ENCODE assay signal across 8 cellular contexts in genomic region chr5:165209101-165209727, GRCh38.
DNase-seq lines count a peak whose midpoint lies in the region; ATAC-seq and TF ChIP-seq lines count a peak whose summit lies in the region.

No MANE protein-coding gene starts in this region.

- in situ Hi-C loops in SK-MEL-5 (cut with HindIII; ENCODE audit: low pct_unique_long_range_greater_than_20kb, low sequenced_read_pairs) (no loop called here), transverse colon (cut with MboI; ENCODE audit: low pct_ligation_motif_present in 1 of 4, low pct_unique_long_range_greater_than_20kb in 1 of 4, low sequenced_read_pairs in 3 of 4) (loop anchor here in 2 of 4 donors (25.0 kb wide), 2 partner anchors 1197 to 1647 kb away; no protein-coding TSS in a partner anchor)

- H3K9me3 ChIP-seq in transverse colon: no peaks in the 10 kb centered on the region

- H3K4me3 ChIP-seq in transverse colon: no peak overlapping the region

- ATAC-seq in HG02623 (IDR thresholded peaks at IDR 0.05; ENCODE audit: unreplicated experiment): no peak

- DNase-seq in AG08395 (ENCODE audit: low spot score): peak; percentile 3
- peak; percentile 6 for DNase-seq in H4 (ENCODE audit: low spot score)
- DNase-seq in SK-MEL-5 (ENCODE audit: low read depth, low spot score): peak; percentile 44
- peak; percentile 35 for DNase-seq in globus pallidus (ENCODE audit: low spot score)
- DNase-seq in transverse colon: no peak
- no peak for DNase-seq in SHP77 (lab: John Stamatoyannopoulos, UW)
- DNase-seq in NCI-H187 (lab: John Stamatoyannopoulos, UW): no peak

- WGBS in transverse colon (ENCODE audit: low coverage in 1 of 2), 2 donors: 0% methylated on average over 1 of the region's 1 CpG

- H3K27me3 ChIP-seq in transverse colon: no peaks in the 10 kb centered on the region

- TF ChIP-seq EP300 in transverse colon (IDR thresholded peaks at IDR 0.05; ENCODE audit: low read depth): no peak

- TF ChIP-seq CTCF in transverse colon (IDR thresholded peaks at IDR 0.05): peak; percentile 36 to 71 (median 59)

- intact Hi-C loops in transverse colon (cut with DNase I; ENCODE audit: low total_unique reads): loop anchor here (10.0 kb wide), 1 partner anchor 1194 kb away; no protein-coding TSS in a partner anchor

- H3K27ac ChIP-seq in transverse colon: no peak overlapping the region

- no peaks in the 10 kb centered on the region for H3K36me3 ChIP-seq in transverse colon

- H3K4me1 ChIP-seq in transverse colon: no peaks in the 10 kb centered on the region

- TF ChIP-seq POLR2A in transverse colon (IDR thresholded peaks at IDR 0.05): no peak

Comparison
In these comparisons a context has a peak if more than half of its experiments do, and no peak if none do; other contexts are left out.
1. DNase-seq: peak in AG08395 (single experiment), H4 (single experiment), SK-MEL-5 (single experiment) and globus pallidus (single experiment); none in transverse colon (single experiment), SHP77 (0 of 2) and NCI-H187 (0 of 2).